Comparison of ENCODE assay signal across 10 cellular contexts in genomic region chr1:46134660-46135331, GRCh38. TPM values are rescaled to one million over a fixed set of nuclear protein-coding genes. Genes with fewer than 3 reads are reported as not detected.
DNase-seq lines count a peak whose midpoint lies in the region; ATAC-seq and TF ChIP-seq lines count a peak whose summit lies in the region.
"Had no signal": no experiment of that assay in that cellular context is flagged by ENCODE, and none has a peak within 500 bp of the region (broad histone marks: within the 10 kb centered on the region; RNA-seq: fewer than 3 reads in every experiment).

No MANE protein-coding gene starts in this region.

- no peaks in the 10 kb centered on the region for H4K20me1 ChIP-seq in BLaER1

- no peak overlapping the region for H3K27ac Mint-ChIP-seq in T-helper 2 cell treated with Interferon-gamma antibody and Interleukin-4, amounts not matched to agents 5 μg/mL and 100 μg/mL, for 36 hours

- peaks cover 30% of the 10 kb centered on the region for H3K4me1 Mint-ChIP-seq in T-helper 2 cell treated with Interferon-gamma antibody and Interleukin-4, amounts not matched to agents 5 μg/mL and 100 μg/mL, for 36 hours (ENCODE audit: low read depth)

- H3K27ac ChIP-seq in BLaER1, result no peak overlapping the region
- H3K27ac ChIP-seq in Panc1 (ENCODE audit: low read length), result peak overlapping the region; percentile 98; the same call in 1 of the 2 replicates
- peak overlapping the region; percentile 74 to 97 (median 94) for H3K27ac ChIP-seq in gastroesophageal sphincter
- H3K27ac ChIP-seq: SJSA1 had no signal

- no peak for TF ChIP-seq EP300 in gastroesophageal sphincter (IDR thresholded peaks at IDR 0.05)

- no TSS peak for BruUV-seq in Panc1 (replicated peaks; lab: Mats Ljungman, UMichigan)

- WGBS in gastroesophageal sphincter (ENCODE audit: low coverage in 1 of 2), 2 donors, result 17 to 21% methylated on average over 3 of the region's 3 CpGs

- in situ Hi-C loops in Panc1 (cut with HindIII; ENCODE audit: low pct_unique_long_range_greater_than_20kb, low sequenced_read_pairs), result no loop called here

- POLR2A ChIA-PET in Panc1 (lab: Charles Lee), result interaction anchor here (0.5 kb wide), 1 partner anchor 1700 kb away, joined by 5 read pairs; no protein-coding TSS in a partner anchor

- TF ChIP-seq CTCF in Panc1 (IDR thresholded peaks at IDR 0.05) (no peak), gastroesophageal sphincter (IDR thresholded peaks at IDR 0.05) (no peak)

- intact Hi-C loops in Panc1 (cut with micrococcal nuclease; ENCODE audit: unreplicated experiment), result no loop called here

- ATAC-seq in HG02610 (IDR thresholded peaks at IDR 0.05; ENCODE audit: unreplicated experiment) (peak; percentile 22), Panc1 (no peak), gastroesophageal sphincter (no peak), GM18861 (IDR thresholded peaks at IDR 0.05; ENCODE audit: unreplicated experiment) (no peak)

- CTCF ChIA-PET in Panc1 (lab: Charles Lee), result no interaction called here

- DNase-seq in Panc1 (ENCODE audit: low read depth, low spot score), result no peak
- DNase-seq in NCI-H1930 (lab: John Stamatoyannopoulos, UW), result no peak
- no peak for DNase-seq in T-helper 2 cell treated with Interferon-gamma antibody and Interleukin-4, amounts not matched to agents 5 μg/mL and 100 μg/mL, for 36 hours (ENCODE audit: low spot score)
- DNase-seq in central memory CD4-positive, alpha-beta T cell, result no peak

- no peaks in the 10 kb centered on the region for H3K9me3 ChIP-seq in BLaER1
- no peaks in the 10 kb centered on the region for H3K9me3 ChIP-seq in Panc1 (ENCODE audit: control insufficient read depth, insufficient read depth, low read depth, low read length)
- H3K9me3 ChIP-seq in gastroesophageal sphincter, result no peaks in the 10 kb centered on the region
- H3K9me3 ChIP-seq: SJSA1 had no signal

- no peak overlapping the region for H3K4me3 ChIP-seq in BLaER1
- H3K4me3 ChIP-seq in Panc1 (ENCODE audit: low read depth in 2 of 2, low read length in 2 of 2), result no peak overlapping the region
- H3K4me3 ChIP-seq in gastroesophageal sphincter, result no peak overlapping the region
- H3K4me3 ChIP-seq: SJSA1 had no signal

- TF ChIP-seq POLR2A in gastroesophageal sphincter (IDR thresholded peaks at IDR 0.05), result no peak

- H3K4me1 ChIP-seq in BLaER1 (peaks cover 15% of the 10 kb centered on the region), Panc1 (ENCODE audit: control insufficient read depth, insufficient read depth, low read length) (peaks cover 16% of the 10 kb centered on the region), gastroesophageal sphincter (peaks cover 0 to 60% (median 7%) of the 10 kb centered on the region in 3 donors)

- no peak overlapping the region for H3K4me3 Mint-ChIP-seq in T-helper 2 cell treated with Interferon-gamma antibody and Interleukin-4, amounts not matched to agents 5 μg/mL and 100 μg/mL, for 36 hours

- H3K9me3 Mint-ChIP-seq in T-helper 2 cell treated with Interferon-gamma antibody and Interleukin-4, amounts not matched to agents 5 μg/mL and 100 μg/mL, for 36 hours, result no peaks in the 10 kb centered on the region

- no peak overlapping the region for H3K9ac ChIP-seq in BLaER1

- peaks cover 2% of the 10 kb centered on the region for H3K36me3 Mint-ChIP-seq in T-helper 2 cell treated with Interferon-gamma antibody and Interleukin-4, amounts not matched to agents 5 μg/mL and 100 μg/mL, for 36 hours (ENCODE audit: low read depth)

- H3K27me3 ChIP-seq in BLaER1 (no peaks in the 10 kb centered on the region), Panc1 (ENCODE audit: control insufficient read depth, insufficient read depth, low read length) (no peaks in the 10 kb centered on the region), gastroesophageal sphincter (no peaks in the 10 kb centered on the region)
- H3K27me3 ChIP-seq: SJSA1 had no signal

- peak overlapping the region; percentile 91; the same call in 1 of the 2 replicates for H3K4me2 ChIP-seq in BLaER1

- H3K36me3 ChIP-seq in BLaER1 (no peaks in the 10 kb centered on the region), Panc1 (ENCODE audit: control insufficient read depth, insufficient read depth, low read length) (no peaks in the 10 kb centered on the region), gastroesophageal sphincter (no peaks in the 10 kb centered on the region)
- H3K36me3 ChIP-seq: SJSA1 had no signal

- H3K27me3 Mint-ChIP-seq in T-helper 2 cell treated with Interferon-gamma antibody and Interleukin-4, amounts not matched to agents 5 μg/mL and 100 μg/mL, for 36 hours (ENCODE audit: low read depth), result peaks cover 51% of the 10 kb centered on the region

RNA-seq across cellular contexts. Expression of gene PIK3R3, which starts 2.4 kb away (rescaled TPM):
- total RNA-seq in Panc1 (2021; ENCODE audit: unreplicated experiment) (36.3 TPM), gastroesophageal sphincter (10 to 100 TPM; 21.7 to 34.7 (median 28.2) TPM)
- 11.3 TPM for polyA plus RNA-seq in Panc1 (2012; ENCODE audit: insufficient read length)

RNA-seq across cellular contexts. Expression of gene TSPAN1, which starts 40.1 kb away (rescaled TPM):
- total RNA-seq in Panc1 (2021; ENCODE audit: unreplicated experiment), result 26.1 TPM
- 15.5 TPM for polyA plus RNA-seq in Panc1 (2012; ENCODE audit: insufficient read length)
- 10 to 100 TPM in 1 of 4 donors, 1 to 10 TPM in 3; 1.0 to 11.0 (median 1.7) TPM for total RNA-seq in gastroesophageal sphincter
- total RNA-seq: SJSA1 had no signal

RNA-seq across cellular contexts. Expression of gene P3R3URF, which starts 41.5 kb away (rescaled TPM):
- not detected for total RNA-seq in Panc1 (2021; ENCODE audit: unreplicated experiment)
- polyA plus RNA-seq in Panc1 (2012; ENCODE audit: insufficient read length), result not detected
- not detected for total RNA-seq in gastroesophageal sphincter
- total RNA-seq: glomerular endothelial cell, SJSA1 had no signal
